ENCODE assay signal across 1 cellular context in genomic region chr22:39243443-39244072, GRCh38.
TF ChIP-seq lines count a peak whose summit lies in the region.

No MANE protein-coding gene starts in this region.

TF ChIP-seq in HEK293, 187 proteins besides CTCF, POLR2A, EP300 and RAD21 (continued from another document and continues in another):
- TF ChIP-seq ZNF24 (tag by site-specific recombination; IDR thresholded peaks at IDR 0.05), result no peak
- TF ChIP-seq KLF10 (tag by site-specific recombination; IDR thresholded peaks at IDR 0.05), result no peak
- TF ChIP-seq ZNF555 (tag by site-specific recombination; conservative IDR thresholded peaks at IDR 0.05), result no peak
- no peak for TF ChIP-seq ZNF114 (tag by site-specific recombination; IDR thresholded peaks at IDR 0.05)
- TF ChIP-seq ZNF148 (tag by site-specific recombination; IDR thresholded peaks at IDR 0.05; ENCODE audit: borderline replicate concordance), result no peak
- no peak for TF ChIP-seq PRDM10 (tag by site-specific recombination; IDR thresholded peaks at IDR 0.05)
- TF ChIP-seq BCL11A (tag by site-specific recombination; IDR thresholded peaks at IDR 0.05; ENCODE audit: low read depth), result peak; percentile 18; the same call in 1 of the 2 replicates
- TF ChIP-seq BCL6B (tag by site-specific recombination; IDR thresholded peaks at IDR 0.05), result no peak
- TF ChIP-seq ZNF362 (tag by site-specific recombination; IDR thresholded peaks at IDR 0.05), result no peak
- TF ChIP-seq ZNF214 (tag by site-specific recombination; IDR thresholded peaks at IDR 0.05; ENCODE audit: borderline replicate concordance), result no peak
- TF ChIP-seq ZNF514 (tag by site-specific recombination; IDR thresholded peaks at IDR 0.05), result no peak
- TF ChIP-seq ZNF311 (tag by site-specific recombination; IDR thresholded peaks at IDR 0.05; ENCODE audit: borderline replicate concordance), result no peak
- TF ChIP-seq SALL2 (tag by site-specific recombination; IDR thresholded peaks at IDR 0.05; ENCODE audit: borderline replicate concordance), result no peak
- no peak for TF ChIP-seq ZSCAN30 (tag by site-specific recombination; IDR thresholded peaks at IDR 0.05)
- TF ChIP-seq SP2 (tag by site-specific recombination; IDR thresholded peaks at IDR 0.05), result no peak
- TF ChIP-seq ZNF404 (tag by site-specific recombination; IDR thresholded peaks at IDR 0.05), result no peak
- TF ChIP-seq ZNF112 (tag by site-specific recombination; IDR thresholded peaks at IDR 0.05), result no peak
- no peak for TF ChIP-seq ZNF549 (tag by site-specific recombination; IDR thresholded peaks at IDR 0.05)
- TF ChIP-seq ZNF398 (tag by site-specific recombination; IDR thresholded peaks at IDR 0.05), result no peak; the same call in 1 of the 2 replicates
- no peak for TF ChIP-seq ZNF26 (tag by site-specific recombination; IDR thresholded peaks at IDR 0.05)
- no peak for TF ChIP-seq ZBTB44 (tag by site-specific recombination; IDR thresholded peaks at IDR 0.05)
- no peak for TF ChIP-seq KLF17 (tag by site-specific recombination; IDR thresholded peaks at IDR 0.05)
- no peak for TF ChIP-seq ZNF19 (tag by site-specific recombination; IDR thresholded peaks at IDR 0.05; ENCODE audit: low read depth)
- no peak for TF ChIP-seq ZNF830 (tag by site-specific recombination; IDR thresholded peaks at IDR 0.05; ENCODE audit: low read depth)
- peak; percentile 63; the same call in 1 of the 2 replicates for TF ChIP-seq ZBTB48 (tag by site-specific recombination; IDR thresholded peaks at IDR 0.05)
- no peak for TF ChIP-seq ZNF624 (tag by site-specific recombination; IDR thresholded peaks at IDR 0.05)
- no peak for TF ChIP-seq REST (tag by site-specific recombination; IDR thresholded peaks at IDR 0.05)
- 0 out of 2 replicates have a peak, but pooled peaks have one; percentile 2 for TF ChIP-seq KLF9 (tag by site-specific recombination; IDR thresholded peaks at IDR 0.05; ENCODE audit: low read depth)
- TF ChIP-seq SP7 (tag by site-specific recombination; IDR thresholded peaks at IDR 0.05), result no peak
- no peak for TF ChIP-seq ZNF391 (tag by site-specific recombination; IDR thresholded peaks at IDR 0.05; ENCODE audit: borderline replicate concordance, low read depth)
- no peak for TF ChIP-seq ZNF837 (tag by site-specific recombination; IDR thresholded peaks at IDR 0.05)
- TF ChIP-seq ZNF645 (tag by site-specific recombination; IDR thresholded peaks at IDR 0.05), result no peak
- TF ChIP-seq ZNF596 (tag by site-specific recombination; IDR thresholded peaks at IDR 0.05), result no peak
- no peak for TF ChIP-seq ZNF184 (tag by site-specific recombination; IDR thresholded peaks at IDR 0.05)
- no peak for TF ChIP-seq ZNF785 (tag by site-specific recombination; IDR thresholded peaks at IDR 0.05)
- TF ChIP-seq KLF1 (tag by site-specific recombination; IDR thresholded peaks at IDR 0.05), result 0 out of 2 replicates have a peak, but pooled peaks have one; percentile 12
- TF ChIP-seq ZNF621 (tag by site-specific recombination; IDR thresholded peaks at IDR 0.05), result no peak
- TF ChIP-seq ZNF580 (tag by site-specific recombination; IDR thresholded peaks at IDR 0.05), result no peak
- TF ChIP-seq ZNF585B (tag by site-specific recombination; IDR thresholded peaks at IDR 0.05), result no peak
- TF ChIP-seq ZNF529 (tag by site-specific recombination; IDR thresholded peaks at IDR 0.05; ENCODE audit: insufficient replicate concordance), result no peak
- TF ChIP-seq ZNF146 (tag by site-specific recombination; IDR thresholded peaks at IDR 0.05), result no peak
- no peak for TF ChIP-seq ZNF221 (tag by site-specific recombination; IDR thresholded peaks at IDR 0.05; ENCODE audit: borderline replicate concordance)
